1 cellular context compared by ENCODE assay signal in the genomic region with DNA sequence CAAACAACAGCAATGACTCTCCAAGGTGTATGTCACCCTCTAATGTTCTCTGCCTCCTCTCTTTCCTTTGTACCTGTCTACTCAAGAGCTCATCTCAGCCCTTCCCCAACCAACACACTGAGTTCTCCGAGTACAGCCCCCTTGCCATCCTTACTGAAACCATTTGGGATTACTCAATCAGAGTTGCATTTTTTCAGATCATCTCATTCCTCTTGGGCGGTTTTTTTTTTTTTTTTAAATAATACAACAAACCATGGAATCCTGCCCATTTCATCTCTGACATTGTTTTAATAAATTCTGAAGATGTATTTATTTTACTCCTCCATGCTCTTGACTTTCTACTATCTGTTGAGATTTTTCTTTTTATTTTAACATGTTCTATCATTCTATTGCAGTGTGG.
A peak's percentile ranks its signal among the peaks of the same experiment; 100 is the strongest.
TF ChIP-seq lines count a peak whose summit lies in the region.

No MANE protein-coding gene starts in this region.

TF ChIP-seq in IMR-90, 13 proteins besides CTCF, POLR2A, EP300 and RAD21:
- TF ChIP-seq BHLHE40 (IDR thresholded peaks at IDR 0.05; ENCODE audit: low read depth, low read length), result no peak
- peak; percentile 63 for TF ChIP-seq CEBPB (IDR thresholded peaks at IDR 0.05; ENCODE audit: low read depth, low read length)
